23 cellular contexts compared by ENCODE assay signal in the genomic region with DNA sequence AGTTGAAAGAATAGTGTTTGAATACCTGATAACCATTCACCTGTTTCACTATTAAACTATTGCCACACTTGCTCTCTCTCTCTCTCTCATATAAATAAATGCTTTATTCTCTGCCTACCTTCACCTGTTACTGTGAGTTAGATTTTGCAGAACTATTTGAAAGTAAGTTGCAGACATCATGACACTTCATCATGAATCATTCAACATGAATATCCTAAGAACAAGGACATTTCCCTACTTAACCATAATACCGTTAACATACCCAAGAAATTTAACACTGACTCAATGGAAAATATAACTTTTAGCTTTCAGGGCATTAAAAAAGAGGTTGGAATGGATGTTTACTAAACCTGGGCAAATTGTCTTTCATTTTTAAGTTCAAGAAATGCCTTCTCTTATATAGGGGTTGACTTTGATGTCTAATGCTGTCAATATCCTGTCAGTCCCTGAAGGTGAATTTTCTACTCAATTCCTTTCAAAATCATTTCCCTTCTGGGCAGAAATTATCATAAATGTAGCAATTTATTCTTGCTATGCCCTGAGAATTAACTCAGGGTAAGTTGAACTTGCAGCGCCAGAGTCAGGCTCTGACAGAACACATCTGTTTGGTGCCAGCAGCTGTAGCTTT.
DNase-seq lines count a peak whose midpoint lies in the region; ATAC-seq, FAIRE-seq and TF ChIP-seq lines count a peak whose summit lies in the region.
"Had no signal": no experiment of that assay in that cellular context is flagged by ENCODE, and none has a peak within 500 bp of the region (broad histone marks: within the 10 kb centered on the region; RNA-seq: fewer than 3 reads in every experiment).

No MANE protein-coding gene starts in this region.

- ATAC-seq in HG03280 (IDR thresholded peaks at IDR 0.05; ENCODE audit: unreplicated experiment) = no peak
- ATAC-seq: HCT116 had no signal

- H3K4me3 Mint-ChIP-seq in HFFc6 = no peak overlapping the region
- H3K4me3 Mint-ChIP-seq: CD4-positive, alpha-beta T cell had no signal

- H2AFZ ChIP-seq in neural cell (ENCODE audit: low read depth, low read length) = no peak overlapping the region

- H3K4me2 ChIP-seq in neural cell (ENCODE audit: low read length) = peak overlapping the region; percentile 32
- H3K4me2 ChIP-seq: BLaER1 treated with 17β-estradiol and CSF1 and Interleukin-3, amounts not matched to agents 10 nM and 100 nM; SK-N-SH had no signal

- TF ChIP-seq RAD21 in neural cell (conservative IDR thresholded peaks at IDR 0.05) = peak; percentile 19

- H3K4me1 ChIP-seq in Peyer's patch = no peaks in the 10 kb centered on the region
- H3K4me1 ChIP-seq: BLaER1 treated with 17β-estradiol and CSF1 and Interleukin-3, amounts not matched to agents 10 nM and 100 nM had no signal

- no peaks in the 10 kb centered on the region for H3F3A ChIP-seq in neural cell (ENCODE audit: insufficient read depth, low read length, poor library complexity, severe bottlenecking)

- H3K4me3 ChIP-seq in epithelial cell of esophagus (ENCODE audit: low read length) (no peak overlapping the region), neural cell (ENCODE audit: low read length) (peak overlapping the region; percentile 3), Peyer's patch (no peak overlapping the region)
- H3K4me3 ChIP-seq: BLaER1 treated with 17β-estradiol and CSF1 and Interleukin-3, amounts not matched to agents 10 nM and 100 nM; MG63 had no signal

- H3K36me3 Mint-ChIP-seq in HFFc6 (ENCODE audit: low read depth) = peaks cover 21% of the 10 kb centered on the region

- H4K20me1 ChIP-seq in neural cell (ENCODE audit: insufficient read depth) = no peaks in the 10 kb centered on the region
- H4K20me1 ChIP-seq: BLaER1 treated with 17β-estradiol and CSF1 and Interleukin-3, amounts not matched to agents 10 nM and 100 nM had no signal

- FAIRE-seq in RCC 7860 (lab: Jason Lieb, UNC) = peak; percentile 2
- FAIRE-seq: D721Med, H1 had no signal

- H3K9me3 ChIP-seq in neural cell (ENCODE audit: low read length) (no peaks in the 10 kb centered on the region), Peyer's patch (no peaks in the 10 kb centered on the region)
- H3K9me3 ChIP-seq: BLaER1 treated with 17β-estradiol and CSF1 and Interleukin-3, amounts not matched to agents 10 nM and 100 nM; MG63; SK-N-SH had no signal

- H3K36me3 ChIP-seq in neural cell (ENCODE audit: insufficient read depth, low read length) = no peaks in the 10 kb centered on the region
- no peaks in the 10 kb centered on the region for H3K36me3 ChIP-seq in Peyer's patch
- H3K36me3 ChIP-seq: BLaER1 treated with 17β-estradiol and CSF1 and Interleukin-3, amounts not matched to agents 10 nM and 100 nM; MG63 had no signal

- DNase-seq in HFFc6 (no peak), RCC 7860 (ENCODE audit: low spot score) (no peak), epithelial cell of esophagus (ENCODE audit: low read depth) (peak; percentile 37), globus pallidus (ENCODE audit: low spot score) (no peak), Peyer's patch (no peak), NCI-H2171 treated with DMSO at 0.1 percent for 48 hours (lab: John Stamatoyannopoulos, UW) (no peak)
- DNase-seq: AML-193; CD4-positive, alpha-beta T cell; Karpas-422; MG63; NCI-H1105 treated with DMSO at 0.1 percent for 48 hours; NCI-H146; NCI-H2029; NCI-H446 treated with DMSO at 0.1 percent for 48 hours; NCI-H526; SIG-M5; SK-N-SH had no signal

- peak; percentile 97 for TF ChIP-seq EP300 in neural cell (conservative IDR thresholded peaks at IDR 0.05; ENCODE audit: poor library complexity, severe bottlenecking)

- H3K27me3 Mint-ChIP-seq in HFFc6 (ENCODE audit: insufficient read depth) = no peaks in the 10 kb centered on the region
- H3K27me3 Mint-ChIP-seq: CD4-positive, alpha-beta T cell had no signal

- H3K79me2 ChIP-seq in neural cell (replicated peaks; ENCODE audit: insufficient read depth, low read length) = no peaks in the 10 kb centered on the region

- H3K9ac ChIP-seq in neural cell (ENCODE audit: low read length) = no peak overlapping the region
- H3K9ac ChIP-seq: BLaER1 treated with 17β-estradiol and CSF1 and Interleukin-3, amounts not matched to agents 10 nM and 100 nM; SK-N-SH had no signal

- H3K27ac ChIP-seq in neural cell (ENCODE audit: low read length) (peak overlapping the region; percentile 38), Peyer's patch (no peak overlapping the region)
- H3K27ac ChIP-seq: BLaER1 treated with 17β-estradiol and CSF1 and Interleukin-3, amounts not matched to agents 10 nM and 100 nM had no signal

- no peaks in the 10 kb centered on the region for H3K27me3 ChIP-seq in neural cell (ENCODE audit: insufficient read depth, low read depth, low read length)
- no peaks in the 10 kb centered on the region for H3K27me3 ChIP-seq in Peyer's patch
- H3K27me3 ChIP-seq: BLaER1 treated with 17β-estradiol and CSF1 and Interleukin-3, amounts not matched to agents 10 nM and 100 nM; MG63 had no signal

- H3K4me1 Mint-ChIP-seq in HFFc6 (ENCODE audit: low read depth) = peaks cover 93% of the 10 kb centered on the region

- no peak for TF ChIP-seq CTCF in HFFc6 (IDR thresholded peaks at IDR 0.05)
- TF ChIP-seq CTCF in epithelial cell of esophagus (IDR thresholded peaks at IDR 0.05; ENCODE audit: insufficient read depth, low read depth, low read length, missing control alignments) = no peak
- TF ChIP-seq CTCF in neural cell (IDR thresholded peaks at IDR 0.05; ENCODE audit: poor library complexity, severe bottlenecking) = no peak
- no peak for TF ChIP-seq CTCF in Peyer's patch (IDR thresholded peaks at IDR 0.05)

- H3K27ac Mint-ChIP-seq in HFFc6 = peak overlapping the region; percentile 47
- H3K27ac Mint-ChIP-seq: CD4-positive, alpha-beta T cell had no signal

- no peaks in the 10 kb centered on the region for H3K9me3 Mint-ChIP-seq in HFFc6
- H3K9me3 Mint-ChIP-seq: CD4-positive, alpha-beta T cell had no signal

- no peak for TF ChIP-seq POLR2A in Peyer's patch (IDR thresholded peaks at IDR 0.05)

- H3K9me2 ChIP-seq in neural cell (ENCODE audit: insufficient read depth, low read length) = no peaks in the 10 kb centered on the region
- H3K9me2 ChIP-seq: SK-N-SH had no signal

TF ChIP-seq in neural cell, 6 proteins besides CTCF, POLR2A, EP300 and RAD21:
- TF ChIP-seq POLR2AphosphoS5 (IDR thresholded peaks at IDR 0.05) = peak; percentile 52
- no peak for TF ChIP-seq TAF1 (IDR thresholded peaks at IDR 0.05; ENCODE audit: low read depth)
TF ChIP-seq in neural cell: peak in this region for 1.
